In the genomic region with DNA sequence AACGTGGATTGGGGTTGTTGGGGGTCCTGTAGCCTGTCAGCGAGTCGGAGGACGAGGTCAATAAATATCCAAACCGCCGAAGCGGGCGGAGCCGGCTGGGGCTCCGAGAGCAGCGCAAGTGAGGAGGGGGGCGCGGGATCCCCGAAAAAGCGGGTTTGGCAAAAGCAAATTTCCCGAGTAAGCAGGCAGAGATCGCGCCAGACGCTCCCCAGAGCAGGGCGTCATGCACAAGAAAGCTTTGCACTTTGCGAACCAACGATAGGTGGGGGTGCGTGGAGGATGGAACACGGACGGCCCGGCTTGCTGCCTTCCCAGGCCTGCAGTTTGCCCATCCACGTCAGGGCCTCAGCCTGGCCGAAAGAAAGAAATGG, we compare ENCODE assay signal across 8 cellular contexts. TPM values are rescaled to one million over a fixed set of nuclear protein-coding genes. Genes with fewer than 3 reads are reported as not detected.
DNase-seq lines count a peak whose midpoint lies in the region; ATAC-seq and TF ChIP-seq lines count a peak whose summit lies in the region.

No MANE protein-coding gene starts in this region.

- H3K4me3 Mint-ChIP-seq in activated CD4-positive, alpha-beta T cell treated with anti-CD3 and anti-CD28 coated beads for 36 hours: peak overlapping the region; percentile 78

- intact Hi-C loops in activated CD4-positive, alpha-beta T cell treated with anti-CD3 and anti-CD28 coated beads for 36 hours (cut with DNase I, micrococcal nuclease): loop anchor here (1.0 to 5.0 kb wide), 20 partner anchors 9 to 592 kb away; a partner anchor contains a TSS

- H3K27ac Mint-ChIP-seq in activated CD4-positive, alpha-beta T cell treated with anti-CD3 and anti-CD28 coated beads for 36 hours: peak overlapping the region; percentile 78

- peak overlapping the region; percentile 51 for H3K9ac ChIP-seq in OCI-LY1 (ENCODE audit: low read length)
- peak overlapping the region; percentile 93 for H3K9ac ChIP-seq in iPS-20b (ENCODE audit: low read depth, low read length)
- peak overlapping the region; percentile 43 for H3K9ac ChIP-seq in smooth muscle cell (ENCODE audit: low read depth)

- in situ Hi-C loops in astrocyte of the spinal cord (cut with HindIII; ENCODE audit: low sequenced_read_pairs): no loop called here

- H3K27me3 Mint-ChIP-seq in activated CD4-positive, alpha-beta T cell treated with anti-CD3 and anti-CD28 coated beads for 36 hours: peaks cover 10% of the 10 kb centered on the region

- H3K36me3 Mint-ChIP-seq in activated CD4-positive, alpha-beta T cell treated with anti-CD3 and anti-CD28 coated beads for 36 hours (ENCODE audit: low read depth): peaks cover 3% of the 10 kb centered on the region

- H3K9me2 ChIP-seq in OCI-LY1 (ENCODE audit: low read depth, low read length): no peaks in the 10 kb centered on the region

- H3K4me1 Mint-ChIP-seq in activated CD4-positive, alpha-beta T cell treated with anti-CD3 and anti-CD28 coated beads for 36 hours: peaks cover 10% of the 10 kb centered on the region

- peak; percentile 73 for DNase-seq in activated CD4-positive, alpha-beta T cell treated with anti-CD3 and anti-CD28 coated beads for 36 hours
- no peak for DNase-seq in activated CD4-positive, alpha-beta T cell treated with anti-CD3 and anti-CD28 coated beads for 1 hour
- no peak for DNase-seq in astrocyte of the spinal cord (ENCODE audit: low read depth, low spot score)
- peak; percentile 83 for DNase-seq in smooth muscle cell (lab: John Stamatoyannopoulos, UW; ENCODE audit: unreplicated experiment)
- no peak for DNase-seq in DMS114 treated with DMSO at 0.1 percent for 48 hours (lab: John Stamatoyannopoulos, UW; ENCODE audit: unreplicated experiment)
- no peak for DNase-seq in AG08396 (ENCODE audit: low spot score)

- H4K20me1 ChIP-seq in OCI-LY1 (ENCODE audit: insufficient read depth, low read length): no peaks in the 10 kb centered on the region
- peaks cover 16% of the 10 kb centered on the region for H4K20me1 ChIP-seq in smooth muscle cell (ENCODE audit: low read depth)

- under 1% methylated on average over 28 of the region's 28 CpGs for WGBS in smooth muscle cell (ENCODE audit: low lambda C conversion rate)

- TF ChIP-seq CTCF in OCI-LY1 (IDR thresholded peaks at IDR 0.05; ENCODE audit: low read length) (no peak), astrocyte of the spinal cord (IDR thresholded peaks at IDR 0.05; ENCODE audit: low read depth, low read length) (no peak), smooth muscle cell (IDR thresholded peaks at IDR 0.05; ENCODE audit: borderline replicate concordance, insufficient read depth, poor library complexity, severe bottlenecking) (no peak)

- POLR2A ChIA-PET in activated CD4-positive, alpha-beta T cell treated with anti-CD3 and anti-CD28 coated beads for 36 hours (lab: Charles Lee): interaction anchor here (0.6 to 2.5 kb wide), 6 partner anchors 9 to 575 kb away, joined by 3 to 11 read pairs (median 5); a partner anchor contains a TSS

- H3K9me3 ChIP-seq in OCI-LY1 (ENCODE audit: low read length) (no peaks in the 10 kb centered on the region), iPS-20b (ENCODE audit: insufficient read depth, low read depth, low read length) (no peaks in the 10 kb centered on the region), smooth muscle cell (replicated peaks; ENCODE audit: low read depth) (no peaks in the 10 kb centered on the region)

- CTCF ChIA-PET in activated CD4-positive, alpha-beta T cell treated with anti-CD3 and anti-CD28 coated beads for 36 hours (lab: Charles Lee): interaction anchor here (0.7 to 7.5 kb wide), 16 partner anchors 8 to 225 kb away, joined by 3 to 126 read pairs (median 4); a partner anchor contains a TSS

- H3K4me1 ChIP-seq in OCI-LY1 (ENCODE audit: insufficient read depth, low read length, severe bottlenecking): peaks cover 34% of the 10 kb centered on the region
- H3K4me1 ChIP-seq in iPS-20b (ENCODE audit: insufficient read depth, low read length): peaks cover 9% of the 10 kb centered on the region; the same call in 1 of the 2 replicates
- peaks cover 17% of the 10 kb centered on the region for H3K4me1 ChIP-seq in smooth muscle cell (ENCODE audit: low read depth)

- no peaks in the 10 kb centered on the region for H3K9me3 Mint-ChIP-seq in activated CD4-positive, alpha-beta T cell treated with anti-CD3 and anti-CD28 coated beads for 36 hours (ENCODE audit: low read depth)

- peak overlapping the region; percentile 86 for H3K4me2 ChIP-seq in OCI-LY1 (ENCODE audit: low read length)
- H3K4me2 ChIP-seq in smooth muscle cell: peak overlapping the region; percentile 92

- H3K27ac ChIP-seq in OCI-LY1 (ENCODE audit: low read depth, low read length, poor library complexity, severe bottlenecking) (peak overlapping the region; percentile 58), iPS-20b (ENCODE audit: low read length) (peak overlapping the region; percentile 90), smooth muscle cell (ENCODE audit: low read depth) (peak overlapping the region; percentile 74)

- H2AFZ ChIP-seq in OCI-LY1 (ENCODE audit: low read length): no peak overlapping the region
- H2AFZ ChIP-seq in smooth muscle cell (ENCODE audit: low read depth): no peak overlapping the region

- no peaks in the 10 kb centered on the region for H3F3A ChIP-seq in OCI-LY1 (ENCODE audit: insufficient read depth, low read length)
- H3F3A ChIP-seq in smooth muscle cell (ENCODE audit: low read depth): peaks cover 19% of the 10 kb centered on the region

- ATAC-seq in activated CD4-positive, alpha-beta T cell treated with anti-CD3 and anti-CD28 coated beads for 36 hours: peak; percentile 37

- peak overlapping the region; percentile 62 for H3K4me3 ChIP-seq in OCI-LY1 (ENCODE audit: low read depth, low read length, poor library complexity, severe bottlenecking)
- H3K4me3 ChIP-seq in astrocyte of the spinal cord (ENCODE audit: low read depth, low read length): peak overlapping the region; percentile 55
- H3K4me3 ChIP-seq in iPS-20b (ENCODE audit: low read length): peak overlapping the region; percentile 93
- peak overlapping the region; percentile 61 for H3K4me3 ChIP-seq in smooth muscle cell

- H3K79me2 ChIP-seq in OCI-LY1 (ENCODE audit: insufficient read depth, low read length): no peaks in the 10 kb centered on the region
- peaks cover 16% of the 10 kb centered on the region for H3K79me2 ChIP-seq in smooth muscle cell (ENCODE audit: low read depth)

- H3K27me3 ChIP-seq in OCI-LY1 (ENCODE audit: insufficient read depth, low read length) (no peaks in the 10 kb centered on the region; the same call in 1 of the 2 replicates), iPS-20b (ENCODE audit: insufficient read depth, low read length) (no peaks in the 10 kb centered on the region), smooth muscle cell (ENCODE audit: low read depth) (no peaks in the 10 kb centered on the region)

- H3K36me3 ChIP-seq in OCI-LY1 (ENCODE audit: insufficient read depth, low read length) (no peaks in the 10 kb centered on the region), iPS-20b (ENCODE audit: insufficient read depth, low read depth, low read length) (peaks cover 7% of the 10 kb centered on the region), smooth muscle cell (ENCODE audit: low read depth) (no peaks in the 10 kb centered on the region)

RNA-seq across cellular contexts. Expression of a gene that starts 0.8 kb away (rescaled TPM):
- total RNA-seq in activated CD4-positive, alpha-beta T cell treated with anti-CD3 and anti-CD28 coated beads for 36 hours: 1 to 10 TPM; 2.0 to 2.2 TPM
- total RNA-seq in smooth muscle cell: 10.2 and 15.3 TPM in 2 replicates
- polyA plus RNA-seq in smooth muscle cell: 16.0 and 19.7 TPM in 2 replicates

RNA-seq across cellular contexts. Expression of a gene that starts 12.5 kb away (rescaled TPM):
- 10 to 100 TPM; 15.0 to 19.4 TPM for total RNA-seq in activated CD4-positive, alpha-beta T cell treated with anti-CD3 and anti-CD28 coated beads for 36 hours
- 19.2 and 23.6 TPM in 2 replicates for total RNA-seq in smooth muscle cell
- polyA plus RNA-seq in smooth muscle cell: 32.7 and 47.7 TPM in 2 replicates

RNA-seq across cellular contexts. Expression of a gene that starts 22.8 kb away (rescaled TPM):
- 10 to 100 TPM; 31.1 to 35.1 TPM for total RNA-seq in activated CD4-positive, alpha-beta T cell treated with anti-CD3 and anti-CD28 coated beads for 36 hours
- 14.9 and 16.1 TPM in 2 replicates for total RNA-seq in smooth muscle cell
- polyA plus RNA-seq in smooth muscle cell: 57.6 and 96.4 TPM in 2 replicates

RNA-seq across cellular contexts. Expression of a gene that starts 36.6 kb away (rescaled TPM):
- total RNA-seq in activated CD4-positive, alpha-beta T cell treated with anti-CD3 and anti-CD28 coated beads for 36 hours: not detected
- total RNA-seq in smooth muscle cell: not detected in 2 replicates
- polyA plus RNA-seq in smooth muscle cell: 0.12 TPM in 1 of 2 replicates, not detected in the other

RNA-seq across cellular contexts. Expression of a gene that starts 39.1 kb away (rescaled TPM):
- 10 to 100 TPM; 32.3 to 43.3 TPM for total RNA-seq in activated CD4-positive, alpha-beta T cell treated with anti-CD3 and anti-CD28 coated beads for 36 hours
- 5.6 and 7.2 TPM in 2 replicates for total RNA-seq in smooth muscle cell
- 7.9 and 13.1 TPM in 2 replicates for polyA plus RNA-seq in smooth muscle cell

Comparison
In these comparisons a context has a peak if more than half of its experiments do, and no peak if none do; other contexts are left out.
1. DNase-seq: peak in activated CD4-positive, alpha-beta T cell treated with anti-CD3 and anti-CD28 coated beads for 36 hours (single experiment) and smooth muscle cell (single experiment); none in activated CD4-positive, alpha-beta T cell treated with anti-CD3 and anti-CD28 coated beads for 1 hour (single experiment), astrocyte of the spinal cord (single experiment), DMS114 treated with DMSO at 0.1 percent for 48 hours (single experiment) and AG08396 (single experiment).
2. H3K9ac ChIP-seq: peak in every context shown above with its lines; median percentile 93 in iPS-20b; 51 in OCI-LY1; 43 in smooth muscle cell.
3. Peak in every context shown above with its lines, with median percentiles within 50 percentile points of each other: H3K27ac ChIP-seq and H3K4me3 ChIP-seq.